In the genomic region with DNA sequence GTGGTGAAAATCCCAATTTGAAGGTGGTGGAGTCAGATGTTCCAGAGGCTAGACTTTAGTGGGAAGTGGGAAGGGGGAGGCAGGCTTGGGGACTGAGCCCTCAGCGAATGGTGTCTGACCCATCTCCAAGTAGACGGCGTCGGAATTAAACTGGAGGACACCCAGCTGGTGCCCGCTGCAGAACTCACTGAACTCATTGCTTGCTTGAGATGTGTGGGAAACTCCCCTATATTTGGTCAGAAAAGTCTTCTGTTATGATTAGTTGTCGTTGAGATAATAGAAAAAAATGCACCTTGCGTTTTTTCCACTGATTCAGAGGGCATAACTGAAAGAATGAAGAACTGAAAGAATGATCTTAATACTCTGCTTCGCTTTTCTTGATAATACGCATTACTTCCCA, we compare ENCODE assay signal across 8 cellular contexts. TPM values are rescaled to one million over a fixed set of nuclear protein-coding genes. Genes with fewer than 3 reads are reported as not detected.
DNase-seq lines count a peak whose midpoint lies in the region; ATAC-seq and TF ChIP-seq lines count a peak whose summit lies in the region.

No MANE protein-coding gene starts in this region.

- H3K4me1 ChIP-seq in heart left ventricle (peaks cover 0 to 19% (median 14%) of the 10 kb centered on the region in 12 donors), skeletal muscle satellite cell (ENCODE audit: control insufficient read depth, insufficient read depth, low read length) (peaks cover 12% of the 10 kb centered on the region)

- H3K9ac ChIP-seq in skeletal muscle satellite cell (ENCODE audit: low read depth, low read length) = peak overlapping the region; percentile 96

- H3K27me3 ChIP-seq in heart left ventricle (no peaks in the 10 kb centered on the region), skeletal muscle satellite cell (ENCODE audit: control insufficient read depth, insufficient read depth, low read length) (no peaks in the 10 kb centered on the region)

- ATAC-seq in heart left ventricle = no peak
- ATAC-seq in Right ventricle myocardium superior (ENCODE audit: poor library complexity) = no peak

- H3K9me3 ChIP-seq in heart left ventricle (peaks cover 0 to 72% (median 31%) of the 10 kb centered on the region in 12 donors), skeletal muscle satellite cell (replicated peaks; ENCODE audit: low read length) (peaks cover 15% of the 10 kb centered on the region)

- peak overlapping the region; percentile 89 to 99 (median 96) for H3K27ac ChIP-seq in heart left ventricle

- no peak for TF ChIP-seq POLR2A in heart left ventricle (IDR thresholded peaks at IDR 0.05)

- TF ChIP-seq CTCF in heart left ventricle (IDR thresholded peaks at IDR 0.05) (no peak), WI38 (IDR thresholded peaks at IDR 0.05; ENCODE audit: low read depth, low read length) (no peak), fibroblast of the aortic adventitia (IDR thresholded peaks at IDR 0.05; ENCODE audit: insufficient read depth, low read length) (no peak)

- peak overlapping the region; percentile 51 to 91 (median 72) for H3K4me3 ChIP-seq in heart left ventricle
- H3K4me3 ChIP-seq in WI38 (ENCODE audit: low read depth, low read length) = peak overlapping the region; percentile 88
- peak overlapping the region; percentile 82 for H3K4me3 ChIP-seq in fibroblast of the aortic adventitia (ENCODE audit: low read depth, low read length)
- peak overlapping the region; percentile 93 for H3K4me3 ChIP-seq in skeletal muscle satellite cell (ENCODE audit: low read length)

- peak overlapping the region; percentile 88 for H3K4me2 ChIP-seq in skeletal muscle satellite cell (ENCODE audit: low read length)

- intact Hi-C loops in heart left ventricle (cut with DNase I) (loop anchor here in 5 of 10 donors (1.0 to 10.0 kb wide), 5 partner anchors 10 to 162 kb away; a partner anchor contains a TSS), Right ventricle myocardium superior (cut with DNase I) (no loop called here)

- DNase-seq in heart left ventricle (no peak), Right ventricle myocardium superior (no peak), fibroblast of the aortic adventitia (ENCODE audit: low read depth) (no peak), NCI-H748 (lab: John Stamatoyannopoulos, UW; ENCODE audit: unreplicated experiment) (no peak), SHP77 treated with DMSO at 0.1 percent for 48 hours (lab: John Stamatoyannopoulos, UW) (no peak), NCI-H1092 (lab: John Stamatoyannopoulos, UW) (no peak)

- 14 to 33% (median 22%) methylated on average over 9 of the region's 9 CpGs for WGBS in heart left ventricle, 4 donors

- peaks cover 0 to 32% (median 25%) of the 10 kb centered on the region in 9 donors for H3K36me3 ChIP-seq in heart left ventricle
- peaks cover 28% of the 10 kb centered on the region for H3K36me3 ChIP-seq in skeletal muscle satellite cell (ENCODE audit: insufficient read depth, low read length)

RNA-seq across cellular contexts. Expression of a gene that starts 0.9 kb away (rescaled TPM):
- total RNA-seq in heart left ventricle (1 to 10 TPM; 4.1 to 7.9 (median 5.4) TPM), Right ventricle myocardium superior (6.1 TPM), fibroblast of the aortic adventitia (ENCODE audit: low replicate concordance) (8.3 and 12.1 TPM in 2 replicates)
- polyA plus RNA-seq in heart left ventricle = 1 to 10 TPM; 3.3 to 4.9 TPM
- 2.3 and 4.4 TPM in 2 replicates for total RNA-seq in skeletal muscle satellite cell (2012; rRNA removed)

RNA-seq across cellular contexts. Expression of a gene that starts 9.9 kb away (rescaled TPM):
- total RNA-seq in heart left ventricle (1 to 10 TPM; 3.5 to 6.2 (median 4.7) TPM), Right ventricle myocardium superior (3.8 TPM), fibroblast of the aortic adventitia (ENCODE audit: low replicate concordance) (1.4 and 5.4 TPM in 2 replicates)
- 1 to 10 TPM; 6.3 to 7.2 TPM for polyA plus RNA-seq in heart left ventricle
- total RNA-seq in skeletal muscle satellite cell (2012; rRNA removed) = 1.8 and 2.8 TPM in 2 replicates
